In genomic region chr7:98222533-98223195, GRCh38 we compare ENCODE assay signal across 1 cellular context.
TF ChIP-seq lines count a peak whose summit lies in the region.

No MANE protein-coding gene starts in this region.

TF ChIP-seq in SK-N-SH treated with all-trans-retinoic acid at 6 μM for 48 hours, 23 proteins besides CTCF, POLR2A, EP300 and RAD21 (continued from another document):
- no peak for TF ChIP-seq TCF4 (CRISPR knock-in tag; IDR thresholded peaks at IDR 0.05; ENCODE audit: borderline replicate concordance)
- TF ChIP-seq OSR1 (CRISPR knock-in tag; IDR thresholded peaks at IDR 0.05), result no peak
- no peak for TF ChIP-seq PPARA (CRISPR knock-in tag; IDR thresholded peaks at IDR 0.05; ENCODE audit: borderline replicate concordance)
- no peak for TF ChIP-seq CREB5 (CRISPR knock-in tag; IDR thresholded peaks at IDR 0.05; ENCODE audit: low read depth)
- no peak for TF ChIP-seq ZNF70 (CRISPR knock-in tag; IDR thresholded peaks at IDR 0.05)
- TF ChIP-seq TOX (CRISPR knock-in tag; IDR thresholded peaks at IDR 0.05; ENCODE audit: borderline replicate concordance), result no peak
- no peak for TF ChIP-seq BACH2 (CRISPR knock-in tag; IDR thresholded peaks at IDR 0.05; ENCODE audit: borderline replicate concordance)
- TF ChIP-seq SNAI2 (CRISPR knock-in tag; IDR thresholded peaks at IDR 0.05), result no peak
- no peak for TF ChIP-seq PATZ1 (CRISPR knock-in tag; IDR thresholded peaks at IDR 0.05; ENCODE audit: borderline replicate concordance)
- TF ChIP-seq RARB (CRISPR knock-in tag; IDR thresholded peaks at IDR 0.05), result no peak
